ENCODE assay signal across 18 cellular contexts in the genomic region with DNA sequence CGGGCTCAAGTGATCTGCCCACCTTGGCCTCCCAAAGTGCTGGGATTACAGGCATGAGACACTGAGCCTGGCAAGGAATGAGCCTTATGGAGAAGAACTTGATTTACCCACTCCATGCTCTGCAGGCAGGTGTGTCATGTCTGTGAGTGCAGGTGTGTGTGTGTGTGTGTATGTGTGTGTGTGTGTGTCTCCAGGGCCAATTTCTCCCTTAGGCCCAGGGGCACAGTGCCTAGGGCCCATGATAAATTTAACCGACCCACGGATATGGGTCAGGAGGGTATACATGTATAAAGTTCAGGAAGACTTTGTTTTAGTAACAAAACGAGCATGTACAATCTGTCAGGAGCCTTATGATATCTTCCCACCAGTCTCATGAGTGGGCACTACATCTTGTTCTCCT. TPM values are rescaled to one million over a fixed set of nuclear protein-coding genes. Genes with fewer than 3 reads are reported as not detected.
A peak's percentile ranks its signal among the peaks of the same experiment; 100 is the strongest.
DNase-seq lines count a peak whose midpoint lies in the region; ATAC-seq lines count a peak whose summit lies in the region.
"Had no signal": no experiment of that assay in that cellular context is flagged by ENCODE, and none has a peak within 500 bp of the region (broad histone marks: within the 10 kb centered on the region; RNA-seq: fewer than 3 reads in every experiment).

No MANE protein-coding gene starts in this region.

- H3K14ac ChIP-seq in trophoblast cell (ENCODE audit: low read length), result no peak overlapping the region

- DNase-seq in NCI-H774 (lab: John Stamatoyannopoulos, UW), result peak; percentile 15
- DNase-seq in islet precursor cell, result peak; percentile 41
- DNase-seq in trophoblast cell, result peak; percentile 75 to 76
- no peak for DNase-seq in glomerular visceral epithelial cell (ENCODE audit: extremely low spot score)
- DNase-seq in CD1c-positive myeloid dendritic cell (ENCODE audit: extremely low spot score), result no peak
- DNase-seq in sciatic nerve (ENCODE audit: low spot score), result no peak
- DNase-seq: BE2C; C1 segment of cervical spinal cord; Caco-2; Calu3; CD4-positive, alpha-beta T cell; CD8-positive, alpha-beta T cell; DMS79 treated with DMSO at 0.1 percent for 48 hours; GF-D8 had no signal

- H3K23ac ChIP-seq in trophoblast cell (ENCODE audit: low read length), result no peak overlapping the region

- peak overlapping the region; percentile 50 for H2BK12ac ChIP-seq in trophoblast cell (ENCODE audit: low read length)

- H3K27ac ChIP-seq in trophoblast cell (ENCODE audit: low read depth, low read length), result no peak overlapping the region
- H3K27ac ChIP-seq: 22Rv1, A549, BLaER1 had no signal

- H3K9me3 ChIP-seq in trophoblast cell (ENCODE audit: insufficient read depth, low read depth, low read length), result peaks cover 1% of the 10 kb centered on the region
- H3K9me3 ChIP-seq: A549, BE2C, BLaER1, Caco-2 had no signal

- no peak overlapping the region for H3K18ac ChIP-seq in trophoblast cell (ENCODE audit: low read length)

- H3K79me1 ChIP-seq in trophoblast cell (ENCODE audit: low read length), result peaks cover 8% of the 10 kb centered on the region

- no peak overlapping the region for H3K4me2 ChIP-seq in trophoblast cell (ENCODE audit: low read length)
- H3K4me2 ChIP-seq: A549 had no signal

- H3K27me3 ChIP-seq in trophoblast cell (ENCODE audit: insufficient read depth, low read length), result no peaks in the 10 kb centered on the region
- H3K27me3 ChIP-seq: BE2C had no signal

- no peak overlapping the region for H3K4me3 ChIP-seq in trophoblast cell (ENCODE audit: low read depth, low read length)
- H3K4me3 ChIP-seq: A549, BLaER1 had no signal

- H2AFZ ChIP-seq in trophoblast cell (ENCODE audit: insufficient read depth, low read length, poor library complexity), result no peak overlapping the region

- ATAC-seq in sciatic nerve, result no peak
- ATAC-seq: A549; CD8-positive, alpha-beta T cell had no signal

- H2BK5ac ChIP-seq in trophoblast cell (ENCODE audit: low read depth, low read length, poor library complexity), result no peak overlapping the region

- H3K79me2 ChIP-seq in trophoblast cell (ENCODE audit: control insufficient read depth, insufficient read depth, low read length, poor library complexity), result no peaks in the 10 kb centered on the region

- peak overlapping the region; percentile 69 for H2BK120ac ChIP-seq in trophoblast cell (ENCODE audit: insufficient read depth, low read length, poor library complexity)

- intact Hi-C loops in sciatic nerve (cut with DNase I), result no loop called here

- no peak overlapping the region for H3K9ac ChIP-seq in trophoblast cell (ENCODE audit: low read length)
- H3K9ac ChIP-seq: BLaER1 had no signal

- H4K12ac ChIP-seq in trophoblast cell (ENCODE audit: low read depth, low read length), result no peak overlapping the region

- H3K4me1 ChIP-seq in trophoblast cell (ENCODE audit: control insufficient read depth in 1 of 2, insufficient read depth in 2 of 2, low read length in 2 of 2), result peaks cover 6 to 8% of the 10 kb centered on the region in 2 experiments
- H3K4me1 ChIP-seq: BE2C had no signal

- H3K4ac ChIP-seq in trophoblast cell (ENCODE audit: low read depth, low read length), result no peak overlapping the region

- WGBS in trophoblast cell (ENCODE audit: extremely low coverage, insufficient coverage, insufficient read length), result no CpG with 5 or more reads among the region's 4 CpGs

- H4K8ac ChIP-seq in trophoblast cell (ENCODE audit: low read depth, low read length), result no peak overlapping the region

- peak overlapping the region; percentile 35 for H4K91ac ChIP-seq in trophoblast cell (ENCODE audit: low read depth, low read length)

- H2AK5ac ChIP-seq in trophoblast cell (ENCODE audit: low read length), result peak overlapping the region; percentile 72

- no peaks in the 10 kb centered on the region for H3K36me3 ChIP-seq in trophoblast cell (ENCODE audit: control insufficient read depth in 1 of 2, insufficient read depth in 2 of 2, low read length in 2 of 2)
- H3K36me3 ChIP-seq: BE2C, BLaER1 had no signal

RNA-seq across cellular contexts. Expression of a gene that starts 4.6 kb away (rescaled TPM):
- 37.2 and 40.1 TPM in 2 replicates for polyA plus RNA-seq in trophoblast cell (2013)
- 3.7 TPM for total RNA-seq in sciatic nerve
- total RNA-seq: A172 had no signal

RNA-seq across cellular contexts. Expression of a gene that starts 33.6 kb away (rescaled TPM):
- 68.7 and 72.2 TPM in 2 replicates for polyA plus RNA-seq in trophoblast cell (2013)
- 4.0 TPM for total RNA-seq in sciatic nerve

RNA-seq across cellular contexts. Expression of a gene that starts 35.0 kb away (rescaled TPM):
- polyA plus RNA-seq in trophoblast cell (2013), result 32.0 and 34.1 TPM in 2 replicates
- total RNA-seq in sciatic nerve, result 1.8 TPM

RNA-seq across cellular contexts. Expression of a gene that starts 39.5 kb away (rescaled TPM):
- 56.9 and 58.5 TPM in 2 replicates for polyA plus RNA-seq in trophoblast cell (2013)
- total RNA-seq in sciatic nerve, result 58.6 TPM

RNA-seq across cellular contexts. Expression of a gene that starts 44.0 kb away (rescaled TPM):
- 229 and 249 TPM in 2 replicates for polyA plus RNA-seq in trophoblast cell (2013)
- total RNA-seq in sciatic nerve, result 72.1 TPM

Comparison
In these comparisons a context has a peak if more than half of its experiments do, and no peak if none do; other contexts are left out.
1. DNase-seq: peak in NCI-H774 (single experiment), islet precursor cell (single experiment) and trophoblast cell (2 of 2); none in glomerular visceral epithelial cell (single experiment), CD1c-positive myeloid dendritic cell (single experiment) and sciatic nerve (single experiment).